2 cellular contexts compared by ENCODE assay signal in the genomic region with DNA sequence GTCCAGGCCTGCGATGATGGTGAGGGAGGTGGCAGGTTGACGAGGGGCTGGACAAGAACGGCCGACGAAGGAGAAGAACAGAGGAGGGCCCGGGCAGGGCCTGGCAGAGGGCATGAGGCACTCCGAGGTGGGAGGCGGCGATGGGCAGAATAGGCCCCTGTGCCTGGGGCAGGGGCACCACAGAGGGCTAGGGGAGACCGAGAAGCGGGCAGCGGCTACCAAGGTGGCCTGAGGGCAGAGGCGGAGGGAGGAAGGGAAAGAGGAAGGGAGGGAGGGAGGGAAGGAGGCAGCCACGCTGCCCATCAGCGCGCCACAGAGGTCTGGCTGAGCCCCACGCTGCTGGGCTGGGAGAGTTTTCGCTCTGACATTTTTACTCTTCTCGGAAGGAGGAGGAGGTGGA.
TF ChIP-seq lines count a peak whose summit lies in the region.

No MANE protein-coding gene starts in this region.

TF ChIP-seq in liver, 16 proteins besides CTCF, POLR2A, EP300 and RAD21:
- TF ChIP-seq FOXA1 (IDR thresholded peaks at IDR 0.05) (no peak), HNF4G (IDR thresholded peaks at IDR 0.05) (no peak), YY1 (IDR thresholded peaks at IDR 0.05) (no peak), JUND (IDR thresholded peaks at IDR 0.05) (no peak), EGR1 (IDR thresholded peaks at IDR 0.05; ENCODE audit: low read depth in 2 of 2) (no peak), RXRA (IDR thresholded peaks at IDR 0.05) (no peak)
- TF ChIP-seq, protein P1, sequence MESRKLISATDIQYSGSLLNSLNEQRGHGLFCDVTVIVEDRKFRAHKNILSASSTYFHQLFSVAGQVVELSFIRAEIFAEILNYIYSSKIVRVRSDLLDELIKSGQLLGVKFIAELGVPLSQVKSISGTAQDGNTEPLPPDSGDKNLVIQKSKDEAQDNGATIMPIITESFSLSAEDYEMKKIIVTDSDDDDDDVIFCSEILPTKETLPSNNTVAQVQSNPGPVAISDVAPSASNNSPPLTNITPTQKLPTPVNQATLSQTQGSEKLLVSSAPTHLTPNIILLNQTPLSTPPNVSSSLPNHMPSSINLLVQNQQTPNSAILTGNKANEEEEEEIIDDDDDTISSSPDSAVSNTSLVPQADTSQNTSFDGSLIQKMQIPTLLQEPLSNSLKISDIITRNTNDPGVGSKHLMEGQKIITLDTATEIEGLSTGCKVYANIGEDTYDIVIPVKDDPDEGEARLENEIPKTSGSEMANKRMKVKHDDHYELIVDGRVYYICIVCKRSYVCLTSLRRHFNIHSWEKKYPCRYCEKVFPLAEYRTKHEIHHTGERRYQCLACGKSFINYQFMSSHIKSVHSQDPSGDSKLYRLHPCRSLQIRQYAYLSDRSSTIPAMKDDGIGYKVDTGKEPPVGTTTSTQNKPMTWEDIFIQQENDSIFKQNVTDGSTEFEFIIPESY (IDR thresholded peaks at IDR 0.05) = no peak
- TF ChIP-seq, protein P2, sequence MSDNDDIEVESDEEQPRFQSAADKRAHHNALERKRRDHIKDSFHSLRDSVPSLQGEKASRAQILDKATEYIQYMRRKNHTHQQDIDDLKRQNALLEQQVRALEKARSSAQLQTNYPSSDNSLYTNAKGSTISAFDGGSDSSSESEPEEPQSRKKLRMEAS (IDR thresholded peaks at IDR 0.05) = no peak
- TF ChIP-seq, protein P3, sequence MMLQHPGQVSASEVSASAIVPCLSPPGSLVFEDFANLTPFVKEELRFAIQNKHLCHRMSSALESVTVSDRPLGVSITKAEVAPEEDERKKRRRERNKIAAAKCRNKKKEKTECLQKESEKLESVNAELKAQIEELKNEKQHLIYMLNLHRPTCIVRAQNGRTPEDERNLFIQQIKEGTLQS (IDR thresholded peaks at IDR 0.05) = no peak

TF ChIP-seq in HepG2, 621 proteins besides CTCF, POLR2A, EP300 and RAD21:
- TF ChIP-seq, protein P4, sequence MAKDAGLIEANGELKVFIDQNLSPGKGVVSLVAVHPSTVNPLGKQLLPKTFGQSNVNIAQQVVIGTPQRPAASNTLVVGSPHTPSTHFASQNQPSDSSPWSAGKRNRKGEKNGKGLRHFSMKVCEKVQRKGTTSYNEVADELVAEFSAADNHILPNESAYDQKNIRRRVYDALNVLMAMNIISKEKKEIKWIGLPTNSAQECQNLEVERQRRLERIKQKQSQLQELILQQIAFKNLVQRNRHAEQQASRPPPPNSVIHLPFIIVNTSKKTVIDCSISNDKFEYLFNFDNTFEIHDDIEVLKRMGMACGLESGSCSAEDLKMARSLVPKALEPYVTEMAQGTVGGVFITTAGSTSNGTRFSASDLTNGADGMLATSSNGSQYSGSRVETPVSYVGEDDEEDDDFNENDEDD (CRISPR knock-in tag; IDR thresholded peaks at IDR 0.05; ENCODE audit: borderline replicate concordance) = no peak
- TF ChIP-seq, protein P5, sequence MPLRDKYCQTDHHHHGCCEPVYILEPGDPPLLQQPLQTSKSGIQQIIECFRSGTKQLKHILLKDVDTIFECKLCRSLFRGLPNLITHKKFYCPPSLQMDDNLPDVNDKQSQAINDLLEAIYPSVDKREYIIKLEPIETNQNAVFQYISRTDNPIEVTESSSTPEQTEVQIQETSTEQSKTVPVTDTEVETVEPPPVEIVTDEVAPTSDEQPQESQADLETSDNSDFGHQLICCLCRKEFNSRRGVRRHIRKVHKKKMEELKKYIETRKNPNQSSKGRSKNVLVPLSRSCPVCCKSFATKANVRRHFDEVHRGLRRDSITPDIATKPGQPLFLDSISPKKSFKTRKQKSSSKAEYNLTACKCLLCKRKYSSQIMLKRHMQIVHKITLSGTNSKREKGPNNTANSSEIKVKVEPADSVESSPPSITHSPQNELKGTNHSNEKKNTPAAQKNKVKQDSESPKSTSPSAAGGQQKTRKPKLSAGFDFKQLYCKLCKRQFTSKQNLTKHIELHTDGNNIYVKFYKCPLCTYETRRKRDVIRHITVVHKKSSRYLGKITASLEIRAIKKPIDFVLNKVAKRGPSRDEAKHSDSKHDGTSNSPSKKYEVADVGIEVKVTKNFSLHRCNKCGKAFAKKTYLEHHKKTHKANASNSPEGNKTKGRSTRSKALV (CRISPR knock-in tag; IDR thresholded peaks at IDR 0.05) = no peak
